ENCODE assay signal across 18 cellular contexts in the genomic region with DNA sequence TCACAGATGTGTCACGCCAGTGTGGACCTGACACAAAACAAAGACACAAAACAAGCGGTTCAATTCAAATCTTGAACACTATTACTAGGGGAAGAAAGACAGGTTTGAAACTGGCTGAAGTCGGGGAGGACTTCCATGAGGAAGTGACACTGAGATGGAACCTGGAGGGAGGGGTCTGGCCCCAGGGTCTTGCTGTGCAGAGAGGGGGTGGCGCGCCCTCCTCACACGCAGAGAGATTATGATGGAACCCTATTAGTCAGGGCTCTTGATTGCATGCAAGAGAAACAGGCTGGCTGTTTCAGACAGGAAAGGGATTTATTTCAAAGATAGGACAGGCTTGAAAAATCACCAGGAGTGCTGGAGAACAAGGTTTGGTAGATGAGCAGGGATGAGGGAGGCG.
"Had no signal": no experiment of that assay in that cellular context is flagged by ENCODE, and none has a peak within 500 bp of the region (broad histone marks: within the 10 kb centered on the region; RNA-seq: fewer than 3 reads in every experiment).

No MANE protein-coding gene starts in this region.

- H3K4me3 ChIP-seq: lower lobe of right lung, transverse colon had no signal

- H3K36me3 Mint-ChIP-seq: activated naive CD8-positive, alpha-beta T cell treated with anti-CD3 and anti-CD28 coated beads for 36 hours; naive thymus-derived CD4-positive, alpha-beta T cell; stimulated activated memory B cell treated with anti-CD40 and anti-IgM and Interleukin-4, amounts not matched to agents 10 μg/mL and 1 μg/mL and 100 μg/mL, for 72 hours had no signal

- H3K27ac Mint-ChIP-seq: activated naive CD8-positive, alpha-beta T cell treated with anti-CD3 and anti-CD28 coated beads for 36 hours; endodermal cell; naive thymus-derived CD4-positive, alpha-beta T cell; stimulated activated memory B cell treated with anti-CD40 and anti-IgM and Interleukin-4, amounts not matched to agents 10 μg/mL and 1 μg/mL and 100 μg/mL, for 72 hours had no signal

- H3K27me3 Mint-ChIP-seq: activated naive CD8-positive, alpha-beta T cell treated with anti-CD3 and anti-CD28 coated beads for 36 hours had no signal

- H3K4me1 ChIP-seq: lower lobe of right lung, transverse colon had no signal

- H3K4me3 Mint-ChIP-seq: activated naive CD8-positive, alpha-beta T cell treated with anti-CD3 and anti-CD28 coated beads for 36 hours; activated T-cell treated with anti-CD3 and anti-CD28 coated beads, Interleukin-2, amount 50 U/mL, for 4 hours; endodermal cell; naive thymus-derived CD4-positive, alpha-beta T cell; stimulated activated memory B cell treated with anti-CD40 and anti-IgM and Interleukin-4, amounts not matched to agents 10 μg/mL and 1 μg/mL and 100 μg/mL, for 72 hours had no signal

- DNase-seq: activated CD4-positive, alpha-beta T cell treated with anti-CD3 and anti-CD28 coated beads for 4 hours; activated gamma-delta T cell treated with Interleukin-2 at 50 U/mL for 16 hours; activated naive CD8-positive, alpha-beta T cell treated with anti-CD3 and anti-CD28 coated beads for 36 hours; activated T-cell treated with anti-CD3 and anti-CD28 coated beads, Interleukin-2, amount 50 U/mL, for 4 hours; brain microvascular endothelial cell; cerebellar nuclear complex; dermis blood vessel endothelial cell; erythroblast; kidney glomerular epithelial cell; lower lobe of right lung; naive thymus-derived CD4-positive, alpha-beta T cell; right cardiac atrium; small intestine; T1000; transverse colon had no signal

- H3K36me3 ChIP-seq: brain microvascular endothelial cell, lower lobe of right lung, transverse colon had no signal

- H3K27me3 ChIP-seq: brain microvascular endothelial cell, transverse colon had no signal

- H3K27ac ChIP-seq: brain microvascular endothelial cell, lower lobe of right lung, transverse colon, VCaP had no signal

- H3K9me3 Mint-ChIP-seq: activated naive CD8-positive, alpha-beta T cell treated with anti-CD3 and anti-CD28 coated beads for 36 hours; activated T-cell treated with anti-CD3 and anti-CD28 coated beads, Interleukin-2, amount 50 U/mL, for 4 hours; stimulated activated memory B cell treated with anti-CD40 and anti-IgM and Interleukin-4, amounts not matched to agents 10 μg/mL and 1 μg/mL and 100 μg/mL, for 72 hours had no signal

- H3K9me3 ChIP-seq: lower lobe of right lung, transverse colon had no signal

- ATAC-seq: activated T-cell treated with anti-CD3 and anti-CD28 coated beads, Interleukin-2, amount 50 U/mL, for 4 hours; lower lobe of right lung; naive thymus-derived CD4-positive, alpha-beta T cell; right cardiac atrium; stimulated activated memory B cell treated with anti-CD40 and anti-IgM and Interleukin-4, amounts not matched to agents 10 μg/mL and 1 μg/mL and 100 μg/mL, for 72 hours had no signal
